15 cellular contexts compared by ENCODE assay signal in genomic region chr7:26684447-26684846, GRCh38.
DNase-seq lines count a peak whose midpoint lies in the region; ATAC-seq and TF ChIP-seq lines count a peak whose summit lies in the region.
"Had no signal": no experiment of that assay in that cellular context is flagged by ENCODE, and none has a peak within 500 bp of the region (broad histone marks: within the 10 kb centered on the region; RNA-seq: fewer than 3 reads in every experiment).

No MANE protein-coding gene starts in this region.

- H3K27me3 ChIP-seq in fibroblast of lung (ENCODE audit: control insufficient read depth, insufficient read depth, low read length): no peaks in the 10 kb centered on the region
- no peaks in the 10 kb centered on the region for H3K27me3 ChIP-seq in colonic mucosa

- no peak overlapping the region for H3K4me3 Mint-ChIP-seq in immature natural killer cell
- H3K4me3 Mint-ChIP-seq: B cell; CD4-positive, alpha-beta T cell had no signal

- no peaks in the 10 kb centered on the region for H3K36me3 Mint-ChIP-seq in immature natural killer cell

- ATAC-seq in GM18870 (IDR thresholded peaks at IDR 0.05; ENCODE audit: unreplicated experiment) (no peak), GM18858 (IDR thresholded peaks at IDR 0.05; ENCODE audit: unreplicated experiment) (no peak)
- ATAC-seq: PC-3 had no signal

- H3K9ac ChIP-seq in fibroblast of lung (ENCODE audit: insufficient read depth, low read length) (no peak overlapping the region), colonic mucosa (ENCODE audit: low read depth in 2 of 2, low read length in 2 of 2) (no peak overlapping the region)

- no peak overlapping the region for H3K4me3 ChIP-seq in HEK293 (ENCODE audit: low read depth, low read length)
- H3K4me3 ChIP-seq in fibroblast of lung (replicated peaks in 1 of 4; ENCODE audit: control extremely low read depth in 1 of 4, insufficient read depth in 1 of 4, low read depth in 3 of 4, low read length in 4 of 4): no peak overlapping the region
- no peak overlapping the region for H3K4me3 ChIP-seq in colonic mucosa

- no peaks in the 10 kb centered on the region for H3K9me3 Mint-ChIP-seq in immature natural killer cell
- H3K9me3 Mint-ChIP-seq: CD4-positive, alpha-beta T cell had no signal

- peak; percentile 45 for DNase-seq in NCI-H1105 (lab: John Stamatoyannopoulos, UW)
- peak; percentile 89 for DNase-seq in NCI-H69 (lab: John Stamatoyannopoulos, UW)
- DNase-seq in fibroblast of lung (ENCODE audit: low read depth in 2 of 2): peak; percentile 15 to 20
- no peak for DNase-seq in immature natural killer cell
- DNase-seq in colonic mucosa: no peak
- DNase-seq: CD4-positive, alpha-beta T cell; HCEC 1CT; NCI-H1436; NCI-H2081 treated with DMSO at 0.1 percent for 48 hours; PC-3; T1000 had no signal

- H3K4me2 ChIP-seq in fibroblast of lung (ENCODE audit: extremely low read depth, insufficient read depth, low read length): no peak overlapping the region

- H3K79me2 ChIP-seq in fibroblast of lung (ENCODE audit: control insufficient read depth, insufficient read depth, low read length): no peaks in the 10 kb centered on the region

- TF ChIP-seq CTCF in HEK293 (tag by site-specific recombination; IDR thresholded peaks at IDR 0.05) (no peak), fibroblast of lung (conservative IDR thresholded peaks at IDR 0.05 in 1 of 2, IDR thresholded peaks at IDR 0.05 in 1 of 2; ENCODE audit: low read depth in 1 of 2, low read length in 2 of 2) (no peak), colonic mucosa (IDR thresholded peaks at IDR 0.05) (no peak)

- peaks cover 0 to 1% (median 0%) of the 10 kb centered on the region in 3 donors for H3K27me3 Mint-ChIP-seq in immature natural killer cell (ENCODE audit: low read depth in 3 of 3)
- H3K27me3 Mint-ChIP-seq: B cell had no signal

- H3K9me3 ChIP-seq in HEK293 (ENCODE audit: control insufficient read depth, insufficient read depth, low read depth, low read length) (no peaks in the 10 kb centered on the region), fibroblast of lung (ENCODE audit: control insufficient read depth, insufficient read depth, low read depth, low read length) (no peaks in the 10 kb centered on the region), colonic mucosa (no peaks in the 10 kb centered on the region)

- POLR2A ChIA-PET in HEK293 (lab: Yijun Ruan, JAX): no interaction called here

- CTCF ChIA-PET in HEK293 (lab: Yijun Ruan, JAX): interaction anchor here (1.0 to 3.1 kb wide), 2 partner anchors 315 to 460 kb away, joined by 4 to 29 read pairs; partner anchors contain the start of gene HOXA5

- H3K27ac ChIP-seq in HEK293 (ENCODE audit: extremely low read depth, low read depth, low read length) (no peak overlapping the region), fibroblast of lung (ENCODE audit: insufficient read depth, low read length) (no peak overlapping the region), colonic mucosa (no peak overlapping the region)

- H4K20me1 ChIP-seq in fibroblast of lung (ENCODE audit: control insufficient read depth, extremely low read depth, insufficient read depth, low read length): no peaks in the 10 kb centered on the region

- no peak overlapping the region for H2AFZ ChIP-seq in fibroblast of lung (ENCODE audit: low read length)

- no peak overlapping the region for H3K27ac Mint-ChIP-seq in immature natural killer cell
- H3K27ac Mint-ChIP-seq: B cell; CD4-positive, alpha-beta T cell had no signal

- H3K4me1 Mint-ChIP-seq in immature natural killer cell: peaks cover 0 to 2% of the 10 kb centered on the region in 2 donors

- H3K36me3 ChIP-seq in HEK293 (ENCODE audit: control insufficient read depth in 2 of 2, insufficient read depth in 1 of 2, low read length in 2 of 2) (no peaks in the 10 kb centered on the region; a peak in 1 of 3 replicates), fibroblast of lung (ENCODE audit: control insufficient read depth, insufficient read depth, low read length) (no peaks in the 10 kb centered on the region), colonic mucosa (no peaks in the 10 kb centered on the region)

- intact Hi-C loops in colonic mucosa (cut with DNase I): no loop called here

- H3K4me1 ChIP-seq in HEK293 (ENCODE audit: control insufficient read depth, insufficient read depth, low read length) (peaks cover 54% of the 10 kb centered on the region), fibroblast of lung (ENCODE audit: control insufficient read depth, extremely low read depth, insufficient read depth, low read length) (peaks cover 17% of the 10 kb centered on the region), colonic mucosa (peaks cover 8% of the 10 kb centered on the region)

TF ChIP-seq in HEK293, 187 proteins besides CTCF, POLR2A, EP300 and RAD21 (continues in another document):
- no peak for TF ChIP-seq PRDM10 (tag by site-specific recombination; IDR thresholded peaks at IDR 0.05)
- peak; percentile 76 for TF ChIP-seq ZXDB (tag by site-specific recombination; IDR thresholded peaks at IDR 0.05)
- TF ChIP-seq ZNF843 (tag by site-specific recombination; IDR thresholded peaks at IDR 0.05): peak; percentile 91
- no peak for TF ChIP-seq ZNF394 (tag by site-specific recombination; IDR thresholded peaks at IDR 0.05; ENCODE audit: borderline replicate concordance)
- TF ChIP-seq HIC1 (tag by site-specific recombination; IDR thresholded peaks at IDR 0.05): 0 out of 2 replicates have a peak, but pooled peaks have one; percentile 20
- no peak for TF ChIP-seq ZNF596 (tag by site-specific recombination; IDR thresholded peaks at IDR 0.05)
- no peak for TF ChIP-seq ZNF624 (tag by site-specific recombination; IDR thresholded peaks at IDR 0.05)
- no peak for TF ChIP-seq ZNF341 (tag by site-specific recombination; IDR thresholded peaks at IDR 0.05; ENCODE audit: low read depth)
- TF ChIP-seq PATZ1 (tag by site-specific recombination; IDR thresholded peaks at IDR 0.05): no peak
- peak; percentile 57 for TF ChIP-seq ZNF629 (tag by site-specific recombination; IDR thresholded peaks at IDR 0.05)
- TF ChIP-seq ZNF76 (tag by site-specific recombination; IDR thresholded peaks at IDR 0.05; ENCODE audit: borderline replicate concordance, low read depth): peak; percentile 52; the same call in 1 of the 2 replicates
- no peak for TF ChIP-seq ZNF404 (tag by site-specific recombination; IDR thresholded peaks at IDR 0.05)
- TF ChIP-seq WT1 (tag by site-specific recombination; IDR thresholded peaks at IDR 0.05): peak; percentile 94

Comparison
In these comparisons a context has a peak if more than half of its experiments do, and no peak if none do; other contexts are left out.
1. DNase-seq: peak in NCI-H1105 (single experiment), NCI-H69 (single experiment) and fibroblast of lung (2 of 2); none in immature natural killer cell (0 of 3) and colonic mucosa (single experiment).